ENCODE assay signal across 8 cellular contexts in the genomic region with DNA sequence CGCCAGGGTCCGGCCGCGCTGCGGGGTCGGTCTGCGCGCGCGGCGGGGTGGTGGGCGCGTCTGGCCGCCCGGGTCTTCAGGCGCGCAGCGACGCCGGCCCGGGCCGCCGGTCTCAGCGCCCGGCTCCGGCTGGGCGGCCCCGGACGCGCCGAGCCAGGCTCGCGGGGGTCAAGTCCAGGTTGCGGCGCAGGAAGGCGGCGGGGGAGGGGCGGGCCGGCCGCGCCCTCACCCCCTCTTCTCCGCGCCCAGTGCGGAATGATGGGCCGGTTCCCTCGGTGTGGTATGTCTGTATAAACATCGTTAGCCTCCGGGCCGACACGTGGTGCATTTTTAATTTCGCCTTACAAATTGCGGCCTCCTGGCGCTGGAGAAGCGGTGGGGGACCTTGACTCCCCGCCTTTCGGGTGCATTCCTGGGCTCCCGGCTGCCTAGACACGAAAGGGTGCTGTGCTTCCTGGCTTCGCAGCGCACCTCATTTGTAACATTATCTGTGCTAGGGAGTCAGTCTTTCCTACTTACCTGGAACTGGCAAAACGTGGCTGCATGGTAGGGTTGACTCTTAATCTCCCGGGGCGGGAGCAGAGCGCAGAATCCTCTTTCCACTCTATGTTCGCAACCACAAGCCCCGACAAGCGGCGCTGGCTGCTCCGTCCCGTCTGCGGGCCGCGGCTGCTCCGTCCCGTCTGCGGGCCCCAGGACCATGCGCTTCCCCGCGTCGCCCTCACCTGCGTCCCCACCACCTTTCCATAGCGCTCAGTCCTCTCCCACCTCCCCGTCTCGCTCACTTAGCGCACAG.
DNase-seq lines count a peak whose midpoint lies in the region; ATAC-seq and TF ChIP-seq lines count a peak whose summit lies in the region.

No MANE protein-coding gene starts in this region.

- H3K36me3 ChIP-seq in PC-9 (ENCODE audit: low read depth) (no peaks in the 10 kb centered on the region), esophagus muscularis mucosa (no peaks in the 10 kb centered on the region)

- POLR2A ChIA-PET in CD4-positive, alpha-beta T cell (lab: Charles Lee): no interaction called here
- POLR2A ChIA-PET in PC-9 (lab: Charles Lee; ENCODE audit: unreplicated experiment): no interaction called here

- H3K4me3 Mint-ChIP-seq in CD4-positive, alpha-beta T cell: peak overlapping the region; percentile 70
- peak overlapping the region; percentile 86 for H3K4me3 Mint-ChIP-seq in natural killer cell treated with Interleukin-12 subunit alpha and Interleukin-12 subunit beta and Interleukin-15 and Interleukin-18, amount 100 ng/mL, for 72 hours

- no peaks in the 10 kb centered on the region for H3K9me2 ChIP-seq in PC-9 (ENCODE audit: insufficient read depth)

- 11% methylated on average over 60 of the region's 85 CpGs for WGBS in esophagus muscularis mucosa

- peaks cover 7% of the 10 kb centered on the region; the same call in 1 of the 2 replicates for H3F3A ChIP-seq in PC-9 (ENCODE audit: insufficient read depth, low read depth)

- H3K4me2 ChIP-seq in PC-9: peak overlapping the region; percentile 72

- H3K4me1 ChIP-seq in PC-9 (replicated peaks; ENCODE audit: insufficient read depth): peaks cover 40% of the 10 kb centered on the region
- H3K4me1 ChIP-seq in esophagus muscularis mucosa: peaks cover 38 to 46% (median 40%) of the 10 kb centered on the region in 4 donors

- H3K27me3 Mint-ChIP-seq in CD4-positive, alpha-beta T cell: peaks cover 65% of the 10 kb centered on the region
- H3K27me3 Mint-ChIP-seq in natural killer cell treated with Interleukin-12 subunit alpha and Interleukin-12 subunit beta and Interleukin-15 and Interleukin-18, amount 100 ng/mL, for 72 hours: peaks cover 0 to 2% of the 10 kb centered on the region in 2 donors

- H3K4me3 ChIP-seq in PC-9: peak overlapping the region; percentile 60
- H3K4me3 ChIP-seq in esophagus muscularis mucosa: peak overlapping the region; percentile 56 to 61 (median 58)

- peaks cover 34% of the 10 kb centered on the region for H3K27me3 ChIP-seq in CD4-positive, alpha-beta T cell (ENCODE audit: control insufficient read depth, insufficient read depth, low read length)
- H3K27me3 ChIP-seq in PC-9 (ENCODE audit: insufficient read depth, low read depth) (no peaks in the 10 kb centered on the region), esophagus muscularis mucosa (peaks cover 0 to 7% (median 0%) of the 10 kb centered on the region in 4 donors)

- peak overlapping the region; percentile 29 for H3K27ac ChIP-seq in CD4-positive, alpha-beta T cell (ENCODE audit: low read depth, low read length)
- H3K27ac ChIP-seq in PC-9 (peak overlapping the region; percentile 87), esophagus muscularis mucosa (replicated peaks in 1 of 4) (peak overlapping the region; percentile 50 to 81 (median 74))

- no peak for TF ChIP-seq POLR2A in esophagus muscularis mucosa (IDR thresholded peaks at IDR 0.05; ENCODE audit: low read depth)

- H3K79me2 ChIP-seq in PC-9 (ENCODE audit: low read depth): peaks cover 11% of the 10 kb centered on the region; the same call in 1 of the 2 replicates

- H3K4me1 Mint-ChIP-seq in CD4-positive, alpha-beta T cell (ENCODE audit: low read depth): peaks cover 12% of the 10 kb centered on the region
- H3K4me1 Mint-ChIP-seq in natural killer cell treated with Interleukin-12 subunit alpha and Interleukin-12 subunit beta and Interleukin-15 and Interleukin-18, amount 100 ng/mL, for 72 hours (ENCODE audit: low read depth in 2 of 2): peaks cover 50 to 58% of the 10 kb centered on the region in 2 donors

- no peak for TF ChIP-seq CTCF in CD4-positive, alpha-beta T cell (IDR thresholded peaks at IDR 0.05)
- TF ChIP-seq CTCF in PC-9 (conservative IDR thresholded peaks at IDR 0.05) (no peak), esophagus muscularis mucosa (IDR thresholded peaks at IDR 0.05) (no peak)

- intact Hi-C loops in CD4-positive, alpha-beta T cell (cut with DNase I, micrococcal nuclease): no loop called here
- intact Hi-C loops in PC-9 (cut with micrococcal nuclease; ENCODE audit: unreplicated experiment) (loop anchor here (1.0 to 10.0 kb wide), 7 partner anchors 66 to 356 kb away; no protein-coding TSS in a partner anchor), esophagus muscularis mucosa (cut with DNase I) (no loop called here)

- no peaks in the 10 kb centered on the region for H3K9me3 ChIP-seq in CD4-positive, alpha-beta T cell (ENCODE audit: control insufficient read depth, low read length)
- H3K9me3 ChIP-seq in PC-9 (ENCODE audit: insufficient read depth, low read depth): no peaks in the 10 kb centered on the region
- no peaks in the 10 kb centered on the region for H3K9me3 ChIP-seq in esophagus muscularis mucosa

- no peak for TF ChIP-seq EP300 in esophagus muscularis mucosa (IDR thresholded peaks at IDR 0.05)

- H4K20me1 ChIP-seq in PC-9 (ENCODE audit: insufficient read depth): no peaks in the 10 kb centered on the region

- H3K36me3 Mint-ChIP-seq in CD4-positive, alpha-beta T cell (ENCODE audit: low read depth): no peaks in the 10 kb centered on the region
- H3K36me3 Mint-ChIP-seq in natural killer cell treated with Interleukin-12 subunit alpha and Interleukin-12 subunit beta and Interleukin-15 and Interleukin-18, amount 100 ng/mL, for 72 hours: peaks cover 5% of the 10 kb centered on the region

- CTCF ChIA-PET in CD4-positive, alpha-beta T cell (lab: Charles Lee): no interaction called here
- CTCF ChIA-PET in PC-9 (lab: Charles Lee): interaction anchor here (1.0 kb wide), 1 partner anchor 118 kb away, joined by 4 read pairs; no protein-coding TSS in a partner anchor

- H2AFZ ChIP-seq in PC-9: peak overlapping the region; percentile 87

- ATAC-seq in CD4-positive, alpha-beta T cell (ENCODE audit: poor library complexity): no peak
- ATAC-seq in natural killer cell treated with Interleukin-12 subunit alpha and Interleukin-12 subunit beta and Interleukin-15 and Interleukin-18, amount 100 ng/mL, for 72 hours: peak; percentile 51 to 67
- ATAC-seq in GM21447 (IDR thresholded peaks at IDR 0.05; ENCODE audit: unreplicated experiment): no peak

- BruUV-seq in PC-9 (replicated peaks; lab: Mats Ljungman, UMichigan): no TSS peak

- DNase-seq in CD4-positive, alpha-beta T cell: no peak
- DNase-seq in PC-9 (peak; percentile 81), esophagus muscularis mucosa (ENCODE audit: extremely low spot score) (peak; percentile 89), nucleus accumbens (lab: John Stamatoyannopoulos, UW) (no peak), occipital lobe (lab: John Stamatoyannopoulos, UW) (no peak)
- no peak for DNase-seq in natural killer cell treated with Interleukin-12 subunit alpha and Interleukin-12 subunit beta and Interleukin-15 and Interleukin-18, amount 100 ng/mL, for 72 hours (ENCODE audit: low spot score)
- no peak for DNase-seq in stimulated activated CD4-positive, alpha-beta T cell treated with anti-CD3 and anti-CD28 coated beads, Interleukin-4, amount 100 ng/mL, for 1 hour

- H3K9me3 Mint-ChIP-seq in CD4-positive, alpha-beta T cell: peaks cover 2% of the 10 kb centered on the region
- peaks cover 4% of the 10 kb centered on the region for H3K9me3 Mint-ChIP-seq in natural killer cell treated with Interleukin-12 subunit alpha and Interleukin-12 subunit beta and Interleukin-15 and Interleukin-18, amount 100 ng/mL, for 72 hours

- peak overlapping the region; percentile 44 for H3K27ac Mint-ChIP-seq in CD4-positive, alpha-beta T cell
- peak overlapping the region; percentile 80 to 81 for H3K27ac Mint-ChIP-seq in natural killer cell treated with Interleukin-12 subunit alpha and Interleukin-12 subunit beta and Interleukin-15 and Interleukin-18, amount 100 ng/mL, for 72 hours

Comparison
In these comparisons a context has a peak if more than half of its experiments do, and no peak if none do; other contexts are left out.
1. ATAC-seq: peak in natural killer cell treated with Interleukin-12 subunit alpha and Interleukin-12 subunit beta and Interleukin-15 and Interleukin-18, amount 100 ng/mL, for 72 hours (2 of 2); none in CD4-positive, alpha-beta T cell (single experiment) and GM21447 (single experiment).
2. DNase-seq: peak in PC-9 (2 of 2) and esophagus muscularis mucosa (single experiment); none in CD4-positive, alpha-beta T cell (0 of 10), natural killer cell treated with Interleukin-12 subunit alpha and Interleukin-12 subunit beta and Interleukin-15 and Interleukin-18, amount 100 ng/mL, for 72 hours (single experiment), stimulated activated CD4-positive, alpha-beta T cell treated with anti-CD3 and anti-CD28 coated beads, Interleukin-4, amount 100 ng/mL, for 1 hour (single experiment), nucleus accumbens (0 of 56) and occipital lobe (single experiment).
3. H3K27ac ChIP-seq: peak in every context shown above with its lines; median percentile 87 in PC-9; 74 in esophagus muscularis mucosa; 29 in CD4-positive, alpha-beta T cell.